ENCODE assay signal across 22 cellular contexts in the genomic region with DNA sequence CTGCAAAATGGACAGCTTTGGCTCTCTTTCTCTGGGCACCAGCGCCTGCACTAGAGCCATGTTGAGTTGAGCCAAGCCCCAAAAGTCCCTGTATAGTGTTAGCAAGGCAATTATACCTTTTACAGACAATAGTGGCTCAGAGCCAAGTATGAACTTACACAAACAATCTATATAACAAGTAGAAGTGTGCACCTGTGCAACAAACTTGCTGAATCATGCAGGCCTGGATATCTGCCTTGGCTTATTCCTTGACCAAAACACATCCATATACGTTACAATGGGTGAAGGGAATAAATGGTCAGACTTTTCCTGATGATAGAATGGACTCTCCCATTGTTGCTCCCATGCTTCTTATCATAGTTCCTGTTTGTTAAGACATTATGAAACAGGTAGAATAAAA. TPM values are rescaled to one million over a fixed set of nuclear protein-coding genes. Genes with fewer than 3 reads are reported as not detected.
DNase-seq lines count a peak whose midpoint lies in the region; ATAC-seq and TF ChIP-seq lines count a peak whose summit lies in the region.
"Had no signal": no experiment of that assay in that cellular context is flagged by ENCODE, and none has a peak within 500 bp of the region (broad histone marks: within the 10 kb centered on the region; RNA-seq: fewer than 3 reads in every experiment).

No MANE protein-coding gene starts in this region.

- no peak overlapping the region for H3K27ac Mint-ChIP-seq in stimulated activated effector memory CD8-positive, alpha-beta T cell treated with anti-CD3 and anti-CD28 coated beads, Interleukin-12 subunit alpha, Interleukin-12 subunit beta, amount 100 ng/mL, for 72 hours
- H3K27ac Mint-ChIP-seq: CD14-positive monocyte, GM23338 had no signal

- H3K4me3 ChIP-seq in LNCaP clone FGC (ENCODE audit: low read depth, low read length) (no peak overlapping the region), mucosa of descending colon (no peak overlapping the region)
- H3K4me3 ChIP-seq: GM23338 had no signal

- no peak for TF ChIP-seq CTCF in LNCaP clone FGC (IDR thresholded peaks at IDR 0.05; ENCODE audit: control insufficient read depth, extremely low read depth, insufficient read depth)
- TF ChIP-seq CTCF in mucosa of descending colon (IDR thresholded peaks at IDR 0.05), result no peak
- no peak for TF ChIP-seq CTCF in GM10248 (IDR thresholded peaks at IDR 0.05; ENCODE audit: control extremely low read depth, extremely low read depth, low read depth, missing control alignments)

- H3K9me3 Mint-ChIP-seq in stimulated activated effector memory CD8-positive, alpha-beta T cell treated with anti-CD3 and anti-CD28 coated beads, Interleukin-12 subunit alpha, Interleukin-12 subunit beta, amount 100 ng/mL, for 72 hours, result no peaks in the 10 kb centered on the region
- H3K9me3 Mint-ChIP-seq: CD14-positive monocyte, GM23338 had no signal

- ATAC-seq in mucosa of descending colon, result peak; percentile 73
- no peak for ATAC-seq in stimulated activated effector memory CD8-positive, alpha-beta T cell treated with anti-CD3 and anti-CD28 coated beads, Interleukin-12 subunit alpha, Interleukin-12 subunit beta, amount 100 ng/mL, for 72 hours
- ATAC-seq: GM23338 had no signal

- H3K36me3 ChIP-seq in mucosa of descending colon (ENCODE audit: low read depth), result no peaks in the 10 kb centered on the region

- H3K4me1 Mint-ChIP-seq in stimulated activated effector memory CD8-positive, alpha-beta T cell treated with anti-CD3 and anti-CD28 coated beads, Interleukin-12 subunit alpha, Interleukin-12 subunit beta, amount 100 ng/mL, for 72 hours, result peaks cover 5% of the 10 kb centered on the region
- H3K4me1 Mint-ChIP-seq: GM23338 had no signal

- POLR2A ChIA-PET in GM10248 (lab: Yijun Ruan, JAX), result no interaction called here

- H3K4me3 Mint-ChIP-seq in stimulated activated effector memory CD8-positive, alpha-beta T cell treated with anti-CD3 and anti-CD28 coated beads, Interleukin-12 subunit alpha, Interleukin-12 subunit beta, amount 100 ng/mL, for 72 hours, result no peak overlapping the region
- H3K4me3 Mint-ChIP-seq: GM23338 had no signal

- no peaks in the 10 kb centered on the region for H3K9me3 ChIP-seq in mucosa of descending colon
- H3K9me3 ChIP-seq: SK-N-SH had no signal

- CTCF ChIA-PET in GM10248 (lab: Yijun Ruan, JAX), result interaction anchor here (1.1 to 1.4 kb wide), 5 partner anchors 11 to 39 kb away, joined by 3 to 4 read pairs (median 4); no protein-coding TSS in a partner anchor

- H3K4me1 ChIP-seq in mucosa of descending colon (ENCODE audit: low read depth), result no peaks in the 10 kb centered on the region

- no peaks in the 10 kb centered on the region for H3K36me3 Mint-ChIP-seq in stimulated activated effector memory CD8-positive, alpha-beta T cell treated with anti-CD3 and anti-CD28 coated beads, Interleukin-12 subunit alpha, Interleukin-12 subunit beta, amount 100 ng/mL, for 72 hours
- H3K36me3 Mint-ChIP-seq: CD14-positive monocyte had no signal

- intact Hi-C loops in mucosa of descending colon (cut with DNase I, micrococcal nuclease), result no loop called here

- DNase-seq in DMS153 treated with DMSO at 0.1 percent for 48 hours (lab: John Stamatoyannopoulos, UW; ENCODE audit: unreplicated experiment), result peak; percentile 4
- no peak for DNase-seq in DMS153 (lab: John Stamatoyannopoulos, UW)
- peak; percentile 14 for DNase-seq in LNCaP clone FGC (ENCODE audit: low read depth)
- peak; percentile 73 for DNase-seq in NCI-H748 (lab: John Stamatoyannopoulos, UW; ENCODE audit: unreplicated experiment)
- peak in 1 of 3 donors; percentile 5 for DNase-seq in mucosa of descending colon
- no peak for DNase-seq in activated CD4-positive, alpha-beta T cell treated with anti-CD3 and anti-CD28 coated beads for 1 hour
- no peak for DNase-seq in GM10248 (ENCODE audit: extremely low spot score)
- DNase-seq in stimulated activated effector memory CD8-positive, alpha-beta T cell treated with anti-CD3 and anti-CD28 coated beads, Interleukin-12 subunit alpha, Interleukin-12 subunit beta, amount 100 ng/mL, for 72 hours (ENCODE audit: low spot score in 2 of 2), result no peak
- DNase-seq: AML-193, DMS 273 treated with DMSO at 0.1 percent for 48 hours, EL, HCEC 1CT, KBM-7, NCI-H1694, NCI-H2081 treated with DMSO at 0.1 percent for 48 hours, NCI-H2227 treated with DMSO at 0.1 percent for 48 hours, NCI-H526 treated with DMSO at 0.1 percent for 48 hours, SHP77 treated with DMSO at 0.1 percent for 48 hours, SK-N-SH had no signal

RNA-seq across cellular contexts. Expression of a gene that starts 3.8 kb away (rescaled TPM):
- total RNA-seq in mucosa of descending colon, result not detected
- total RNA-seq: GM23338, RPMI7951 had no signal

RNA-seq across cellular contexts. Expression of a gene that starts 16.1 kb away (rescaled TPM):
- not detected for total RNA-seq in mucosa of descending colon
- total RNA-seq: GM23338, RPMI7951 had no signal

RNA-seq across cellular contexts. Expression of a gene that starts 30.3 kb away (rescaled TPM):
- 10 to 100 TPM; 17.6 to 21.7 (median 19.4) TPM for total RNA-seq in mucosa of descending colon

RNA-seq across cellular contexts. Expression of a gene that starts 32.8 kb away (rescaled TPM):
- not detected for total RNA-seq in mucosa of descending colon
- total RNA-seq: GM23338, RPMI7951 had no signal

RNA-seq across cellular contexts. Expression of a gene that starts 59.5 kb away (rescaled TPM):
- total RNA-seq in mucosa of descending colon, result not detected
- total RNA-seq: GM23338, RPMI7951 had no signal

Comparison
In these comparisons a context has a peak if more than half of its experiments do, and no peak if none do; other contexts are left out.
1. DNase-seq: peak in DMS153 treated with DMSO at 0.1 percent for 48 hours (single experiment), LNCaP clone FGC (single experiment) and NCI-H748 (single experiment); none in DMS153 (single experiment), activated CD4-positive, alpha-beta T cell treated with anti-CD3 and anti-CD28 coated beads for 1 hour (single experiment), GM10248 (single experiment) and stimulated activated effector memory CD8-positive, alpha-beta T cell treated with anti-CD3 and anti-CD28 coated beads, Interleukin-12 subunit alpha, Interleukin-12 subunit beta, amount 100 ng/mL, for 72 hours (0 of 2).